In genomic region chr22:47784991-47785390, GRCh38 we compare ENCODE assay signal across 14 cellular contexts.
DNase-seq lines count a peak whose midpoint lies in the region; TF ChIP-seq lines count a peak whose summit lies in the region.
"Had no signal": no experiment of that assay in that cellular context is flagged by ENCODE, and none has a peak within 500 bp of the region (broad histone marks: within the 10 kb centered on the region; RNA-seq: fewer than 3 reads in every experiment).

No MANE protein-coding gene starts in this region.

- no peaks in the 10 kb centered on the region for H3K36me3 Mint-ChIP-seq in CD14-positive monocyte

- no peak overlapping the region for H3K56ac ChIP-seq in mesendoderm (ENCODE audit: low read length)

- no peak overlapping the region for H4K5ac ChIP-seq in mesendoderm (ENCODE audit: low read length)

- TF ChIP-seq CTCF in CD14-positive monocyte (IDR thresholded peaks at IDR 0.05) (no peak), spleen (IDR thresholded peaks at IDR 0.05 in 8 of 11, conservative IDR thresholded peaks at IDR 0.05 in 3 of 11) (no peak)

- no peak overlapping the region for H2BK5ac ChIP-seq in mesendoderm (ENCODE audit: low read length)

- intact Hi-C loops in CD14-positive monocyte (cut with micrococcal nuclease) (no loop called here), spleen (cut with DNase I; ENCODE audit: low total_unique reads) (no loop called here)

- no peak overlapping the region for H3K23ac ChIP-seq in mesendoderm (ENCODE audit: low read length)

- H3K27me3 ChIP-seq in mesendoderm (ENCODE audit: insufficient read depth, low read length, poor library complexity) (no peaks in the 10 kb centered on the region), spleen (replicated peaks in 1 of 7) (peaks cover 0 to 52% (median 0%) of the 10 kb centered on the region in 7 donors)

- H3K18ac ChIP-seq in mesendoderm (ENCODE audit: low read length) = no peak overlapping the region

- H3K9me3 ChIP-seq in spleen = peaks cover 0 to 21% (median 13%) of the 10 kb centered on the region in 8 donors

- H3K4me1 ChIP-seq in mesendoderm (ENCODE audit: control insufficient read depth, low read depth, low read length) (peaks cover 3% of the 10 kb centered on the region), spleen (no peaks in the 10 kb centered on the region)

- H4K8ac ChIP-seq in mesendoderm (ENCODE audit: low read depth, low read length) = no peak overlapping the region

- H3K36me3 ChIP-seq in mesendoderm (ENCODE audit: control insufficient read depth, insufficient read depth, low read length) (no peaks in the 10 kb centered on the region), spleen (no peaks in the 10 kb centered on the region)

- peaks cover 0 to 9% (median 8%) of the 10 kb centered on the region in 3 donors for H3K27me3 Mint-ChIP-seq in CD14-positive monocyte (ENCODE audit: low read depth in 3 of 3)

- WGBS in mesendoderm (ENCODE audit: extremely low coverage, insufficient coverage, low lambda C conversion rate) = no CpG with 5 or more reads among the region's 1 CpG
- 76 to 100% (median 89%) methylated on average over 1 of the region's 1 CpG for WGBS in spleen, 5 donors

- H3K27ac ChIP-seq in mesendoderm (ENCODE audit: low read depth, low read length) = no peak overlapping the region
- no peak overlapping the region for H3K27ac ChIP-seq in spleen
- H3K27ac ChIP-seq: C4-2B had no signal

- no peak overlapping the region for H3K27ac Mint-ChIP-seq in CD14-positive monocyte
- H3K27ac Mint-ChIP-seq: CD4-positive, alpha-beta memory T cell; H9 had no signal

- no peak overlapping the region for H2BK120ac ChIP-seq in mesendoderm (ENCODE audit: low read depth, low read length)

- no peak overlapping the region for H3K4me3 Mint-ChIP-seq in CD14-positive monocyte
- H3K4me3 Mint-ChIP-seq: CD4-positive, alpha-beta memory T cell; H9 had no signal

- H2AK5ac ChIP-seq in mesendoderm (ENCODE audit: low read length) = peak overlapping the region; percentile 5

- no peaks in the 10 kb centered on the region for H3K4me1 Mint-ChIP-seq in CD14-positive monocyte

- no peak overlapping the region for H3K4me3 ChIP-seq in mesendoderm (ENCODE audit: low read length)
- H3K4me3 ChIP-seq in spleen = no peak overlapping the region

- peak; percentile 27 for DNase-seq in CD14-positive monocyte (ENCODE audit: low spot score)
- peak; percentile 11 for DNase-seq in ecto neural progenitor cell (ENCODE audit: low spot score)
- no peak for DNase-seq in mesendoderm
- DNase-seq in spleen = no peak
- no peak for DNase-seq in NCI-H2107 treated with DMSO at 0.1 percent for 48 hours (lab: John Stamatoyannopoulos, UW; ENCODE audit: unreplicated experiment)
- no peak for DNase-seq in GOT3 (lab: John Stamatoyannopoulos, UW)
- DNase-seq: ACHN; AML-193; CD4-positive, alpha-beta memory T cell; DMS153; DMS79; GDM1; H9 had no signal

- H2BK15ac ChIP-seq in mesendoderm (replicated peaks; ENCODE audit: low read depth) = no peak overlapping the region

- H3K9me3 Mint-ChIP-seq in CD14-positive monocyte = peaks cover 13 to 32% (median 21%) of the 10 kb centered on the region in 7 donors

- no peaks in the 10 kb centered on the region for H3K79me1 ChIP-seq in mesendoderm (ENCODE audit: low read length)

- no peak overlapping the region for H3K9ac ChIP-seq in mesendoderm (ENCODE audit: low read length)

- no peak for TF ChIP-seq POLR2A in spleen (IDR thresholded peaks at IDR 0.05)

- H3K4me2 ChIP-seq in mesendoderm (ENCODE audit: low read length) = no peak overlapping the region

- no peak overlapping the region for H3K4ac ChIP-seq in mesendoderm (ENCODE audit: low read depth, low read length)

- H3K79me2 ChIP-seq in mesendoderm (ENCODE audit: control insufficient read depth, insufficient read depth, low read length) = no peaks in the 10 kb centered on the region

Comparison
In these comparisons a context has a peak if more than half of its experiments do, and no peak if none do; other contexts are left out.
1. DNase-seq: peak in CD14-positive monocyte (single experiment) and ecto neural progenitor cell (single experiment); none in mesendoderm (single experiment), spleen (single experiment), NCI-H2107 treated with DMSO at 0.1 percent for 48 hours (single experiment) and GOT3 (single experiment).